In the genomic region with DNA sequence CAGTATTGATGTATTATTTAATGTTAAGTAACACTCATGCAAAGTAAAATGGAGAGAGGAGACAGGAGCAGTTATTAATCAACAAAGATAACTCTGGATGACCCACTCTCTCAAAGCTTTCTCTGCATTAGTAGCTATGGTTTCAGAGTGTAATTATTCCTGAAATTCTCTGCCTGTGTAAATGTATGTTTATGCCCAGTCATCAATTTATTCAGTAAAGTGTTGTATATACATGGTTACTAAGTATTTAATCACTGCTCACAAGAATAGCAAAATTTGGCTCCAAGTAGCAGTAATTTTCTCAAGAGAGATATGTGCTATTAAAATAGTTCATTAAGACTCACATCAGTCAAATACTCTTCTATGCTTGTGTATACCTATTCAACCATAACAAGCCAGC, we compare ENCODE assay signal across 31 cellular contexts. TPM values are rescaled to one million over a fixed set of nuclear protein-coding genes. Genes with fewer than 3 reads are reported as not detected.
"Had no signal": no experiment of that assay in that cellular context is flagged by ENCODE, and none has a peak within 500 bp of the region (broad histone marks: within the 10 kb centered on the region; RNA-seq: fewer than 3 reads in every experiment).

No MANE protein-coding gene starts in this region.

- H3K4me3 ChIP-seq: adrenal gland, body of pancreas, esophagus muscularis mucosa, gastrocnemius medialis, heart left ventricle had no signal

- ATAC-seq: activated CD4-positive, alpha-beta T cell treated with anti-CD3 and anti-CD28 coated beads for 36 hours; activated CD8-positive, alpha-beta memory T cell treated with anti-CD3 and anti-CD28 coated beads, Interleukin-2, amount 10 ng/mL, durations not matched to agents 7 days and 5 days; activated CD8-positive, alpha-beta T cell treated with anti-CD3 and anti-CD28 coated beads, Interleukin-2, amount 10 ng/mL, durations not matched to agents 7 days and 5 days; activated naive CD8-positive, alpha-beta T cell treated with anti-CD3 and anti-CD28 coated beads, Interleukin-2, amount 50 U/mL, for 24 hours; body of pancreas; effector memory CD8-positive, alpha-beta T cell; foreskin keratinocyte; gastrocnemius medialis; heart left ventricle had no signal

- H3K27me3 ChIP-seq: adrenal gland, body of pancreas, esophagus muscularis mucosa, foreskin keratinocyte, gastrocnemius medialis, heart left ventricle had no signal

- FAIRE-seq: colon had no signal

- H3K36me3 ChIP-seq: adrenal gland, esophagus muscularis mucosa, gastrocnemius medialis, heart left ventricle had no signal

- H3K27ac ChIP-seq: adrenal gland, body of pancreas, esophagus muscularis mucosa, foreskin keratinocyte, gastrocnemius medialis, heart left ventricle had no signal

- DNase-seq: activated CD4-positive, alpha-beta memory T cell treated with anti-CD3 and anti-CD28 coated beads for 36 hours; activated CD4-positive, alpha-beta T cell treated with anti-CD3 and anti-CD28 coated beads for 36 hours; activated CD4-positive, alpha-beta T cell treated with anti-CD3 and anti-CD28 coated beads, Interleukin-2, amount 10 ng/mL, durations not matched to agents 24 days and 14 days; activated CD4-positive, CD25-positive, alpha-beta regulatory T cell; activated CD4-positive, CD25-positive, alpha-beta regulatory T cell treated with anti-CD3 and anti-CD28 coated beads, Interleukin-2, amount 50 U/mL, for 72 hours; activated CD8-positive, alpha-beta memory T cell treated with anti-CD3 and anti-CD28 coated beads, Interleukin-2, amount 10 ng/mL, durations not matched to agents 7 days and 5 days; activated CD8-positive, alpha-beta memory T cell treated with anti-CD3 and anti-CD28 coated beads, Interleukin-2, amount 50 U/mL, for 4 hours; activated CD8-positive, alpha-beta T cell treated with anti-CD3 and anti-CD28 coated beads, Interleukin-2, amount 10 ng/mL, durations not matched to agents 7 days and 5 days; activated effector memory CD4-positive, alpha-beta T cell treated with anti-CD3 and anti-CD28 coated beads, Interleukin-2, amount 50 U/mL, for 16 hours; activated naive CD4-positive, alpha-beta T cell treated with anti-CD3 and anti-CD28 coated beads for 36 hours; activated naive CD8-positive, alpha-beta T cell treated with anti-CD3 and anti-CD28 coated beads for 36 hours; activated naive CD8-positive, alpha-beta T cell treated with anti-CD3 and anti-CD28 coated beads, Interleukin-2, amount 50 U/mL, for 24 hours; activated T-cell treated with anti-CD3 and anti-CD28 coated beads, Interleukin-2, amount 50 U/mL, for 1 hour; activated T-cell treated with anti-CD3 and anti-CD28 coated beads, Interleukin-2, amount 50 U/mL, for 48 hours; adrenal gland; amygdala; aorta; body of pancreas; caudate nucleus; cortex of kidney; dermis blood vessel endothelial cell; effector CD4-positive, alpha-beta T cell; effector memory CD8-positive, alpha-beta T cell; erythroblast; foreskin keratinocyte; gastrocnemius medialis; glutamatergic neuron; heart left ventricle; hypothalamus had no signal

- H3K4me1 ChIP-seq: adrenal gland, body of pancreas, esophagus muscularis mucosa, foreskin keratinocyte, gastrocnemius medialis, heart left ventricle had no signal

- H3K9me3 ChIP-seq: adrenal gland, body of pancreas, esophagus muscularis mucosa, gastrocnemius medialis, heart left ventricle had no signal

RNA-seq across cellular contexts. Expression of a gene that starts 54.1 kb away (rescaled TPM):
- total RNA-seq: activated naive CD8-positive, alpha-beta T cell treated with anti-CD3 and anti-CD28 coated beads for 36 hours had no signal
